In genomic region chr20:64133951-64134407, GRCh38 we compare ENCODE assay signal across 12 cellular contexts. TPM values are rescaled to one million over a fixed set of nuclear protein-coding genes. Genes with fewer than 3 reads are reported as not detected.
DNase-seq lines count a peak whose midpoint lies in the region; ATAC-seq and TF ChIP-seq lines count a peak whose summit lies in the region.
"Had no signal": no experiment of that assay in that cellular context is flagged by ENCODE, and none has a peak within 500 bp of the region (broad histone marks: within the 10 kb centered on the region; RNA-seq: fewer than 3 reads in every experiment).

No MANE protein-coding gene starts in this region.

- H3K36me3 ChIP-seq in Caco-2 (ENCODE audit: control insufficient read depth, insufficient read depth, low read length) (no peaks in the 10 kb centered on the region), lower lobe of right lung (no peaks in the 10 kb centered on the region)
- H3K36me3 ChIP-seq: SJSA1 had no signal

- CTCF ChIA-PET in Caco-2 (lab: Charles Lee) (interaction anchor here (0.6 kb wide), 1 partner anchor 10 kb away, joined by 3 read pairs; no protein-coding TSS in a partner anchor), T-cell (lab: Charles Lee) (no interaction called here)

- H3K27ac Mint-ChIP-seq in Caco-2 (ENCODE audit: unreplicated experiment) (no peak overlapping the region), brain (no peak overlapping the region), T-cell (no peak overlapping the region)

- ATAC-seq in lower lobe of right lung (no peak), T-cell (replicated peaks in 1 of 4) (no peak), sciatic nerve (no peak), HG02798 (IDR thresholded peaks at IDR 0.05; ENCODE audit: poor library complexity, unreplicated experiment) (no peak)

- H3K4me3 Mint-ChIP-seq in Caco-2 (ENCODE audit: unreplicated experiment): no peak overlapping the region
- H3K4me3 Mint-ChIP-seq in brain: no peak overlapping the region
- no peak overlapping the region for H3K4me3 Mint-ChIP-seq in T-cell

- H3K4me1 Mint-ChIP-seq in Caco-2 (ENCODE audit: low read depth, unreplicated experiment) (no peaks in the 10 kb centered on the region), brain (peaks cover 3% of the 10 kb centered on the region), T-cell (no peaks in the 10 kb centered on the region)

- no peaks in the 10 kb centered on the region for H3K9me3 Mint-ChIP-seq in Caco-2 (ENCODE audit: unreplicated experiment)
- H3K9me3 Mint-ChIP-seq in brain: peaks cover 0 to 4% (median 0%) of the 10 kb centered on the region in 5 experiments
- no peaks in the 10 kb centered on the region for H3K9me3 Mint-ChIP-seq in T-cell

- POLR2A ChIA-PET in Caco-2 (lab: Charles Lee): interaction anchor here (0.6 kb wide), 1 partner anchor 108 kb away, joined by 3 read pairs; no protein-coding TSS in a partner anchor
- POLR2A ChIA-PET in T-cell (lab: Charles Lee): no interaction called here

- H3K27ac ChIP-seq in lower lobe of right lung: no peak overlapping the region
- H3K27ac ChIP-seq: SJSA1 had no signal

- no peaks in the 10 kb centered on the region; the same call in 1 of the 2 replicates for H3K9me3 ChIP-seq in Caco-2
- no peaks in the 10 kb centered on the region for H3K9me3 ChIP-seq in lower lobe of right lung
- H3K9me3 ChIP-seq: SJSA1 had no signal

- BruUV-seq in Caco-2 (replicated peaks; lab: Mats Ljungman, UMichigan): no TSS peak

- H3K4me3 ChIP-seq in Caco-2 (ENCODE audit: low read depth, low read length) (no peak overlapping the region), lower lobe of right lung (no peak overlapping the region)
- H3K4me3 ChIP-seq: SJSA1 had no signal

- TF ChIP-seq CTCF in Caco-2 (IDR thresholded peaks at IDR 0.05; ENCODE audit: insufficient read depth in 1 of 2, low read depth in 1 of 2, low read length in 1 of 2, severe bottlenecking in 1 of 2, unreplicated experiment in 1 of 2) (peak; percentile 37 to 67), GM13977 (IDR thresholded peaks at IDR 0.05; ENCODE audit: extremely low read depth, insufficient read depth, missing control alignments) (peak; percentile 40), brain (conservative IDR thresholded peaks at IDR 0.05) (peak; percentile 28 to 49), lower lobe of right lung (IDR thresholded peaks at IDR 0.05) (no peak)

- peaks cover 13% of the 10 kb centered on the region for H3K27me3 Mint-ChIP-seq in Caco-2 (ENCODE audit: insufficient read depth, unreplicated experiment)
- H3K27me3 Mint-ChIP-seq in brain: peaks cover 3% of the 10 kb centered on the region
- H3K27me3 Mint-ChIP-seq in T-cell: peaks cover 7 to 15% of the 10 kb centered on the region in 2 donors

- 0 out of 2 replicates have a peak, but pooled peaks cover 1% of the 10 kb centered on the region for H3K27me3 ChIP-seq in Caco-2 (replicated peaks; ENCODE audit: control insufficient read depth, insufficient read depth, low read length)
- peaks cover 12% of the 10 kb centered on the region for H3K27me3 ChIP-seq in lower lobe of right lung (ENCODE audit: low read depth)

- no peaks in the 10 kb centered on the region for H3K4me1 ChIP-seq in Caco-2
- H3K4me1 ChIP-seq in lower lobe of right lung: no peaks in the 10 kb centered on the region
- H3K4me1 ChIP-seq: SJSA1 had no signal

- DNase-seq in Caco-2: peak in 1 of 2 experiments; percentile 58
- no peak for DNase-seq in GM13977 (ENCODE audit: low spot score)
- DNase-seq in lower lobe of right lung: peak; percentile 12
- no peak for DNase-seq in T-cell
- no peak for DNase-seq in sciatic nerve (ENCODE audit: low spot score)
- DNase-seq: stimulated activated CD4-positive, alpha-beta T cell treated with anti-CD3 and anti-CD28 coated beads, Interleukin-4, amount 100 ng/mL, for 4 hours had no signal

- intact Hi-C loops in Caco-2 (cut with micrococcal nuclease; ENCODE audit: unreplicated experiment): no loop called here
- intact Hi-C loops in lower lobe of right lung (cut with DNase I): no loop called here
- intact Hi-C loops in sciatic nerve (cut with DNase I): no loop called here

- in situ Hi-C loops in GM13977 (cut with MboI; ENCODE audit: low pct_unique_long_range_greater_than_20kb, low sequenced_read_pairs, unreplicated experiment): no loop called here

- H3K36me3 Mint-ChIP-seq in Caco-2 (ENCODE audit: insufficient read depth, unreplicated experiment): no peaks in the 10 kb centered on the region
- H3K36me3 Mint-ChIP-seq in brain: no peaks in the 10 kb centered on the region
- no peaks in the 10 kb centered on the region for H3K36me3 Mint-ChIP-seq in T-cell

RNA-seq across cellular contexts. Expression of gene NPBWR2, which starts 26.6 kb away (rescaled TPM):
- total RNA-seq in Caco-2 (2022): not detected in 2 replicates
- not detected for polyA plus RNA-seq in brain (ENCODE audit: insufficient read depth, low read depth, low replicate concordance)
- not detected for total RNA-seq in lower lobe of right lung
- total RNA-seq in T-cell: not detected
- not detected for total RNA-seq in sciatic nerve
- total RNA-seq: Daoy, NCI-H460, osteocyte, SJSA1 had no signal

RNA-seq across cellular contexts. Expression of gene MYT1, which starts 30.3 kb away (rescaled TPM):
- total RNA-seq in Caco-2 (2022): 0.25 and 0.65 TPM in 2 replicates
- polyA plus RNA-seq in brain (ENCODE audit: insufficient read depth, low read depth, low replicate concordance): 46.0 TPM
- not detected for total RNA-seq in lower lobe of right lung
- under 1 TPM in 1 of 5 donors, not detected in 4; 0.06 TPM for total RNA-seq in T-cell
- not detected for total RNA-seq in sciatic nerve
- total RNA-seq: Daoy, NCI-H460, osteocyte, SJSA1 had no signal

RNA-seq across cellular contexts. Expression of gene LKAAEAR1, which starts 49.8 kb away (rescaled TPM):
- not detected in 2 replicates for total RNA-seq in Caco-2 (2022)
- 0.97 TPM for polyA plus RNA-seq in brain (ENCODE audit: insufficient read depth, low read depth, low replicate concordance)
- 0.97 TPM for total RNA-seq in lower lobe of right lung
- under 1 TPM in 3 of 5 donors, not detected in 2; 0.30 to 0.86 (median 0.35) TPM for total RNA-seq in T-cell
- total RNA-seq in sciatic nerve: not detected
- total RNA-seq: Daoy, NCI-H460, osteocyte had no signal

RNA-seq across cellular contexts. Expression of gene OPRL1, which starts 54.1 kb away (rescaled TPM):
- total RNA-seq in Caco-2 (2022): 0.51 and 0.59 TPM in 2 replicates
- 10.8 TPM for polyA plus RNA-seq in brain (ENCODE audit: insufficient read depth, low read depth, low replicate concordance)
- 2.6 TPM for total RNA-seq in lower lobe of right lung
- 1 to 10 TPM; 1.1 to 1.9 (median 1.5) TPM for total RNA-seq in T-cell
- total RNA-seq in sciatic nerve: 1.0 TPM

RNA-seq across cellular contexts. Expression of gene RGS19, which starts 54.7 kb away (rescaled TPM):
- total RNA-seq in Caco-2 (2022): 29.3 and 34.3 TPM in 2 replicates
- 14.7 TPM for polyA plus RNA-seq in brain (ENCODE audit: insufficient read depth, low read depth, low replicate concordance)
- 57.5 TPM for total RNA-seq in lower lobe of right lung
- 10 to 100 TPM; 39.2 to 61.7 (median 57.3) TPM for total RNA-seq in T-cell
- total RNA-seq in sciatic nerve: 10.8 TPM
